ENCODE assay signal across 16 cellular contexts in the genomic region with DNA sequence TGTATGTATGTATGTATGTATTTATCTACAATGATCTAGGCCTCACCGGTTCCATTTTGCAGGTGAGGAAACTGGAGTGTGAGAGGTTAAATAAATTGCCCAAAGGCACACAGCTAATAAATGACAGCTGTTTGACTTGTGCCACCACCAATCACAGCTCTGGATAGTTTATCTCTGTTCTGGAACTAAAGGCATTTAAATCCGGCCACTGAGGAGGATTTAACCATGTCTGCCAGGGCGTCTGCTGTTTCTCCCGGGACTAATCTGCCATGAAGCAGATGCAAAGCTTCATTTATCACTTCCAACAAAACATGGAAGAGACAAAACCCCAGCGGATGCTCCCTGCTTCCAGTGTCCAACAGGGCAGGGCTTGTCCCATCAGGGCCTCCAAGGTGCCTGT.
"Had no signal": no experiment of that assay in that cellular context is flagged by ENCODE, and none has a peak within 500 bp of the region (broad histone marks: within the 10 kb centered on the region; RNA-seq: fewer than 3 reads in every experiment).

No MANE protein-coding gene starts in this region.

- ATAC-seq: gastroesophageal sphincter, left lung, lower lobe of right lung, pancreas, right cardiac atrium had no signal

- H3K4me3 ChIP-seq: esophagus squamous epithelium, gastroesophageal sphincter, left lung, lower lobe of right lung, pancreas had no signal

- H3K4me1 ChIP-seq: esophagus squamous epithelium, gastroesophageal sphincter, left lung, lower lobe of right lung, pancreas had no signal

- FAIRE-seq: pancreas, small intestine, urothelium cell line had no signal

- H3K27me3 ChIP-seq: esophagus squamous epithelium, left lung, pancreas had no signal

- H3K27ac ChIP-seq: esophagus squamous epithelium, gastroesophageal sphincter, left lung, lower lobe of right lung, pancreas had no signal

- H3K9me3 ChIP-seq: esophagus squamous epithelium, lower lobe of right lung, pancreas had no signal

- DNase-seq: esophagus squamous epithelium; foreskin fibroblast; glutamatergic neuron; islet precursor cell; left lung; lower lobe of right lung; midbrain; occipital lobe; pancreas; right cardiac atrium; small intestine; stimulated activated CD4-positive, alpha-beta T cell treated with anti-CD3 and anti-CD28 coated beads, Interleukin-2, amount 100 ng/mL, for 48 hours; stimulated activated naive CD4-positive, alpha-beta T cell treated with Interleukin-2 at 50 U/mL for 16 hours; trophoblast cell had no signal

- H3K36me3 ChIP-seq: esophagus squamous epithelium, gastroesophageal sphincter, left lung, lower lobe of right lung, pancreas had no signal
